9 cellular contexts compared by ENCODE assay signal in genomic region chr15:55694652-55695150, GRCh38. TPM values are rescaled to one million over a fixed set of nuclear protein-coding genes. Genes with fewer than 3 reads are reported as not detected.
A peak's percentile ranks its signal among the peaks of the same experiment; 100 is the strongest.
DNase-seq lines count a peak whose midpoint lies in the region; ATAC-seq, FAIRE-seq and TF ChIP-seq lines count a peak whose summit lies in the region.
"Had no signal": no experiment of that assay in that cellular context is flagged by ENCODE, and none has a peak within 500 bp of the region (broad histone marks: within the 10 kb centered on the region; RNA-seq: fewer than 3 reads in every experiment).

No MANE protein-coding gene starts in this region.

- H3K18ac ChIP-seq in IMR-90 (ENCODE audit: low read depth, low read length) = no peak overlapping the region

- H2BK120ac ChIP-seq in IMR-90 (ENCODE audit: low read depth, low read length) = no peak overlapping the region

- H4K91ac ChIP-seq in IMR-90 (ENCODE audit: insufficient read depth, low read depth, low read length) = no peak overlapping the region

- H3K4me1 ChIP-seq in IMR-90 (ENCODE audit: control insufficient read depth, insufficient read depth, low read length) = peaks cover 7% of the 10 kb centered on the region
- H3K4me1 ChIP-seq in iPS DF 6.9 (ENCODE audit: control insufficient read depth, insufficient read depth, low read length) = peaks cover 3% of the 10 kb centered on the region; the same call in 1 of the 2 replicates
- no peaks in the 10 kb centered on the region for H3K4me1 ChIP-seq in stomach
- no peaks in the 10 kb centered on the region for H3K4me1 ChIP-seq in gastrocnemius medialis

- H3K27ac ChIP-seq in IMR-90 (ENCODE audit: insufficient read depth, low read length) (no peak overlapping the region), iPS DF 6.9 (ENCODE audit: low read length) (no peak overlapping the region), stomach (no peak overlapping the region), gastrocnemius medialis (no peak overlapping the region)

- TF ChIP-seq POLR2A in GM12892 (IDR thresholded peaks at IDR 0.05; ENCODE audit: low read depth, low read length) (no peak), IMR-90 (IDR thresholded peaks at IDR 0.05; ENCODE audit: low read depth, low read length) (no peak), stomach (IDR thresholded peaks at IDR 0.05) (no peak), gastrocnemius medialis (IDR thresholded peaks at IDR 0.05) (no peak)

- WGBS in IMR-90 (ENCODE audit: extremely low coverage in 2 of 2, insufficient read length in 1 of 2), 2 experiments = no CpG with 5 or more reads among the region's 4 CpGs
- WGBS in iPS DF 6.9 (ENCODE audit: insufficient coverage, insufficient read length) = no CpG with 5 or more reads among the region's 4 CpGs
- 48 to 60% (median 57%) methylated on average over 4 of the region's 4 CpGs for WGBS in stomach, 5 donors

- no peak overlapping the region for H3K23ac ChIP-seq in IMR-90 (ENCODE audit: low read depth, low read length)

- H2AFZ ChIP-seq in IMR-90 (replicated peaks; ENCODE audit: low read length, poor library complexity) = no peak overlapping the region

- H3K56ac ChIP-seq in IMR-90 (ENCODE audit: extremely low read depth, insufficient read depth, low read length) = no peak overlapping the region

- H3K27me3 ChIP-seq in IMR-90 (ENCODE audit: control insufficient read depth, insufficient read depth, low read length) (peaks cover 25% of the 10 kb centered on the region), iPS DF 6.9 (ENCODE audit: control insufficient read depth, insufficient read depth, low read length) (no peaks in the 10 kb centered on the region), stomach (no peaks in the 10 kb centered on the region), gastrocnemius medialis (no peaks in the 10 kb centered on the region)

- no peak for FAIRE-seq in GM12892 (lab: Jason Lieb, UNC)

- no peak for TF ChIP-seq RAD21 in IMR-90 (IDR thresholded peaks at IDR 0.05; ENCODE audit: low read length)

- H3K9ac ChIP-seq in IMR-90 (ENCODE audit: low read depth, low read length) = no peak overlapping the region

- no peak overlapping the region for H2AK5ac ChIP-seq in IMR-90 (ENCODE audit: low read depth, low read length)

- no peaks in the 10 kb centered on the region; a peak in 1 of 4 replicates for H3K79me1 ChIP-seq in IMR-90 (ENCODE audit: low read depth in 1 of 2, low read length in 2 of 2)

- POLR2A ChIA-PET in IMR-90 (lab: Charles Lee; ENCODE audit: unreplicated experiment) = no interaction called here

- H2BK5ac ChIP-seq in IMR-90 (ENCODE audit: low read depth, low read length, poor library complexity, severe bottlenecking) = no peak overlapping the region

- H2BK15ac ChIP-seq in IMR-90 (ENCODE audit: low read depth, low read length) = no peak overlapping the region

- no peak overlapping the region for H4K5ac ChIP-seq in IMR-90 (ENCODE audit: low read depth, low read length)

- ATAC-seq in GM21737 (IDR thresholded peaks at IDR 0.05; ENCODE audit: unreplicated experiment) = peak; percentile 98
- ATAC-seq in IMR-90 (ENCODE audit: low read depth) = peak; percentile 81
- no peak for ATAC-seq in gastrocnemius medialis
- ATAC-seq: HCT116 had no signal

- H4K8ac ChIP-seq in IMR-90 (ENCODE audit: low read depth in 2 of 2, low read length in 2 of 2) = no peak overlapping the region

- DNase-seq in GM12892 (ENCODE audit: insufficient read length) (peak; percentile 11), IMR-90 (peak; percentile 83), iPS DF 6.9 (ENCODE audit: low read depth, low spot score) (peak; percentile 27), NCI-H446 (lab: John Stamatoyannopoulos, UW) (no peak), stomach (no peak), gastrocnemius medialis (no peak)
- DNase-seq in activated CD8-positive, alpha-beta memory T cell treated with anti-CD3 and anti-CD28 coated beads for 24 hours = no peak

- no peak for TF ChIP-seq CTCF in IMR-90 (conservative IDR thresholded peaks at IDR 0.05; ENCODE audit: low read depth, low read length)
- TF ChIP-seq CTCF in stomach (IDR thresholded peaks at IDR 0.05) = no peak
- no peak for TF ChIP-seq CTCF in gastrocnemius medialis (IDR thresholded peaks at IDR 0.05 in 4 of 5, conservative IDR thresholded peaks at IDR 0.05 in 1 of 5)

- no peak overlapping the region for H3K14ac ChIP-seq in IMR-90 (replicated peaks; ENCODE audit: low read depth, low read length)

- H2BK20ac ChIP-seq in IMR-90 (ENCODE audit: low read depth, low read length) = no peak overlapping the region

- intact Hi-C loops in IMR-90 (cut with micrococcal nuclease) = no loop called here
- intact Hi-C loops in stomach (cut with DNase I; ENCODE audit: low total_unique reads) = no loop called here
- intact Hi-C loops in gastrocnemius medialis (cut with DNase I; ENCODE audit: low total_unique reads) = no loop called here

- dilution Hi-C loops in IMR-90 (cut with HindIII; ENCODE audit: low sequenced_read_pairs, unreplicated experiment) = no loop called here

- H3K4ac ChIP-seq in IMR-90 (ENCODE audit: low read depth, low read length) = no peak overlapping the region

- no peak overlapping the region for H3K4me3 ChIP-seq in IMR-90 (ENCODE audit: insufficient read depth, low read depth, low read length)
- no peak overlapping the region for H3K4me3 ChIP-seq in iPS DF 6.9 (ENCODE audit: low read length)
- H3K4me3 ChIP-seq in stomach = no peak overlapping the region
- no peak overlapping the region for H3K4me3 ChIP-seq in gastrocnemius medialis

- in situ Hi-C loops in IMR-90 (cut with MboI; ENCODE audit: low sequenced_read_pairs) = no loop called here
- in situ Hi-C loops in gastrocnemius medialis (cut with MboI; ENCODE audit: low sequenced_read_pairs in 4 of 4) = no loop called here

- no peaks in the 10 kb centered on the region for H3K9me1 ChIP-seq in IMR-90 (ENCODE audit: insufficient read depth, low read length)

- CTCF ChIA-PET in IMR-90 (lab: Yijun Ruan, JAX) = no interaction called here

- H3K9me3 ChIP-seq in IMR-90 (ENCODE audit: control insufficient read depth, insufficient read depth, low read length) (no peaks in the 10 kb centered on the region), iPS DF 6.9 (ENCODE audit: control insufficient read depth, insufficient read depth, low read length) (no peaks in the 10 kb centered on the region), stomach (no peaks in the 10 kb centered on the region), gastrocnemius medialis (no peaks in the 10 kb centered on the region)

- H2AK9ac ChIP-seq in IMR-90 (replicated peaks; ENCODE audit: low read depth, low read length, poor library complexity) = no peak overlapping the region

- 0 out of 2 replicates have a peak overlapping the region, but pooled peaks have one; percentile 36 for H3K4me2 ChIP-seq in IMR-90 (ENCODE audit: low read depth, low read length)

- no peaks in the 10 kb centered on the region for H4K20me1 ChIP-seq in IMR-90 (ENCODE audit: insufficient read depth, low read length)

- TF ChIP-seq EP300 in stomach (IDR thresholded peaks at IDR 0.05) = no peak

- BruUV-seq in IMR-90 (replicated peaks; lab: Mats Ljungman, UMichigan) = no TSS peak

- no peaks in the 10 kb centered on the region for H3K36me3 ChIP-seq in IMR-90 (ENCODE audit: control insufficient read depth, insufficient read depth, low read length)
- no peaks in the 10 kb centered on the region for H3K36me3 ChIP-seq in iPS DF 6.9 (ENCODE audit: control insufficient read depth, insufficient read depth, low read length)
- H3K36me3 ChIP-seq in stomach = no peaks in the 10 kb centered on the region
- no peaks in the 10 kb centered on the region for H3K36me3 ChIP-seq in gastrocnemius medialis

TF ChIP-seq in IMR-90, 13 proteins besides CTCF, POLR2A, EP300 and RAD21:
- TF ChIP-seq MXI1 (IDR thresholded peaks at IDR 0.05; ENCODE audit: borderline replicate concordance, low read depth, low read length) = no peak
- TF ChIP-seq SMC3 (IDR thresholded peaks at IDR 0.05; ENCODE audit: low read depth, low read length) = no peak
- no peak for TF ChIP-seq NFE2L2 (IDR thresholded peaks at IDR 0.05; ENCODE audit: low read depth, low read length)
- no peak for TF ChIP-seq CEBPB (IDR thresholded peaks at IDR 0.05; ENCODE audit: low read depth, low read length)
- no peak for TF ChIP-seq USF2 (IDR thresholded peaks at IDR 0.05; ENCODE audit: low read depth, low read length)
- TF ChIP-seq ELK1 (IDR thresholded peaks at IDR 0.05; ENCODE audit: borderline replicate concordance, low read depth, low read length) = no peak

RNA-seq across cellular contexts. Expression of gene PRTG, which starts 48.3 kb away (rescaled TPM):
- polyA plus RNA-seq in GM12892 (2012; ENCODE audit: missing spikeins) = not detected
- total RNA-seq in IMR-90 (2012; rRNA removed) (1.4 and 1.7 TPM in 2 replicates), stomach (10 to 100 TPM in 1 of 5 donors, under 1 TPM in 3, not detected in 1; under 0.01 to 12.3 (median 0.81) TPM), gastrocnemius medialis (1 to 10 TPM in 1 of 4 donors, under 1 TPM in 3; 0.05 to 2.0 (median 0.65) TPM)
- polyA plus RNA-seq in IMR-90 (2012; rRNA removed) (0.89 and 0.99 TPM in 2 replicates), stomach (under 1 TPM in 2 of 3 donors, not detected in 1; under 0.01 to 0.53 TPM)
- 0.61 and 0.62 TPM in 2 replicates for polyA plus RNA-seq in IMR-90 (2012; cell fraction: cytosol; rRNA removed)
- polyA plus RNA-seq in IMR-90 (2012; cell fraction: nucleus; rRNA removed; ENCODE audit: low replicate concordance) = 0.59 and 1.1 TPM in 2 replicates

Comparison
In these comparisons a context has a peak if more than half of its experiments do, and no peak if none do; other contexts are left out.
1. DNase-seq: peak in GM12892 (single experiment), IMR-90 (single experiment) and iPS DF 6.9 (single experiment); none in NCI-H446 (0 of 2), stomach (single experiment), gastrocnemius medialis (0 of 2) and activated CD8-positive, alpha-beta memory T cell treated with anti-CD3 and anti-CD28 coated beads for 24 hours (single experiment).
2. ATAC-seq: peak in GM21737 (single experiment) and IMR-90 (single experiment); none in gastrocnemius medialis (0 of 2).